ENCODE assay signal across 19 cellular contexts in the genomic region with DNA sequence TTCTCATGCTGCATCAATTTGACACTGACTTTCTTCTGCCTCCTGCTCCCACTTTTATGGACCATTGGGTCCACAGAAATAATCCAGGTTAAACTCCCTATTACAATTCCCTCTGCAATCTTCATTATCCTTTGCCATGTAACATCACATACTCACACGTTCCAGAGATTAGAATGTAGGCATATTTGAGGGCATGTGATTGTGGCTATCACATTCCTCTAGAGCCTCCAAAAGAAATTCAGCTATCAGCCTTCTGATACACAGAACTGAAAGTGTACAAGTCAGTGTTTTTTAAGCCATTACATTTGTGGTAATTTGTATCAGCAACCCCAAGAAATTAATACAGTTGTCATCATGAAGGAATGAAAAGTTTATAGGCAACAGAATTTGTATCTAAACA.
A peak's percentile ranks its signal among the peaks of the same experiment; 100 is the strongest.
DNase-seq lines count a peak whose midpoint lies in the region; ATAC-seq and TF ChIP-seq lines count a peak whose summit lies in the region.
"Had no signal": no experiment of that assay in that cellular context is flagged by ENCODE, and none has a peak within 500 bp of the region (broad histone marks: within the 10 kb centered on the region; RNA-seq: fewer than 3 reads in every experiment).

No MANE protein-coding gene starts in this region.

- ATAC-seq in HG02981 (IDR thresholded peaks at IDR 0.05; ENCODE audit: unreplicated experiment): no peak
- ATAC-seq: CD8-positive, alpha-beta T cell had no signal

- H3K4me3 ChIP-seq in KMS-11 (IDR thresholded peaks at IDR 0.05; ENCODE audit: insufficient read depth, low read depth, low read length) (no peak overlapping the region), SU-DHL-6 (ENCODE audit: insufficient read depth, low read length, poor library complexity, severe bottlenecking) (no peak overlapping the region), smooth muscle cell (no peak overlapping the region)
- H3K4me3 ChIP-seq: BLaER1 had no signal

- H3K79me2 ChIP-seq in KMS-11 (ENCODE audit: insufficient read depth, low read depth) (no peaks in the 10 kb centered on the region), SU-DHL-6 (ENCODE audit: insufficient read depth, low read length) (no peaks in the 10 kb centered on the region), smooth muscle cell (ENCODE audit: low read depth) (no peaks in the 10 kb centered on the region)

- H3K9me3 ChIP-seq in SU-DHL-6 (ENCODE audit: insufficient read depth, low read length) (no peaks in the 10 kb centered on the region), smooth muscle cell (replicated peaks; ENCODE audit: low read depth) (no peaks in the 10 kb centered on the region)
- H3K9me3 ChIP-seq: BE2C, BLaER1, Caco-2 had no signal

- H2AFZ ChIP-seq in KMS-11 (ENCODE audit: low read depth) (no peak overlapping the region), SU-DHL-6 (ENCODE audit: low read depth, low read length, severe bottlenecking) (peak overlapping the region; percentile 61), smooth muscle cell (ENCODE audit: low read depth) (peak overlapping the region; percentile 24)

- H3K4me2 ChIP-seq in KMS-11 (0 out of 2 replicates have a peak overlapping the region, but pooled peaks have one; percentile 2), SU-DHL-6 (ENCODE audit: low read depth, low read length, poor library complexity, severe bottlenecking) (no peak overlapping the region), smooth muscle cell (peak overlapping the region; percentile 19)
- H3K4me2 ChIP-seq: BLaER1 had no signal

- H3F3A ChIP-seq in SU-DHL-6 (ENCODE audit: insufficient read depth): no peaks in the 10 kb centered on the region
- peaks cover 2% of the 10 kb centered on the region for H3F3A ChIP-seq in smooth muscle cell (ENCODE audit: low read depth)

- H3K27ac ChIP-seq in KMS-11: no peak overlapping the region; the same call in 1 of the 2 replicates
- no peak overlapping the region for H3K27ac ChIP-seq in SU-DHL-6 (ENCODE audit: low read depth, low read length)
- H3K27ac ChIP-seq in smooth muscle cell (ENCODE audit: low read depth): peak overlapping the region; percentile 31
- H3K27ac ChIP-seq: BLaER1 had no signal

- no peak for TF ChIP-seq CTCF in KMS-11 (conservative IDR thresholded peaks at IDR 0.05; ENCODE audit: low read depth, low read length)
- no peak for TF ChIP-seq CTCF in SU-DHL-6 (IDR thresholded peaks at IDR 0.05; ENCODE audit: insufficient read depth, low read length, poor library complexity, severe bottlenecking)
- no peak for TF ChIP-seq CTCF in smooth muscle cell (IDR thresholded peaks at IDR 0.05; ENCODE audit: borderline replicate concordance, insufficient read depth, poor library complexity, severe bottlenecking)

- WGBS in smooth muscle cell (ENCODE audit: low lambda C conversion rate): 22% methylated on average over 1 of the region's 1 CpG

- H3K4me1 ChIP-seq in KMS-11 (ENCODE audit: low read depth, poor library complexity, severe bottlenecking): peaks cover 23% of the 10 kb centered on the region
- no peaks in the 10 kb centered on the region for H3K4me1 ChIP-seq in smooth muscle cell (ENCODE audit: low read depth)
- H3K4me1 ChIP-seq: BE2C, BLaER1, Caco-2 had no signal

- no peak overlapping the region for H3K9ac ChIP-seq in KMS-11
- no peak overlapping the region for H3K9ac ChIP-seq in SU-DHL-6 (ENCODE audit: low read length)
- H3K9ac ChIP-seq in smooth muscle cell (ENCODE audit: low read depth): no peak overlapping the region
- H3K9ac ChIP-seq: BLaER1 had no signal

- no peaks in the 10 kb centered on the region for H4K20me1 ChIP-seq in KMS-11 (ENCODE audit: insufficient read depth)
- H4K20me1 ChIP-seq in SU-DHL-6 (ENCODE audit: low read depth, low read length): no peaks in the 10 kb centered on the region
- H4K20me1 ChIP-seq in smooth muscle cell (ENCODE audit: low read depth): no peaks in the 10 kb centered on the region
- H4K20me1 ChIP-seq: BLaER1 had no signal

- H3K36me3 ChIP-seq in KMS-11 (ENCODE audit: insufficient read depth) (no peaks in the 10 kb centered on the region), SU-DHL-6 (ENCODE audit: low read length) (no peaks in the 10 kb centered on the region), smooth muscle cell (ENCODE audit: low read depth) (no peaks in the 10 kb centered on the region)
- H3K36me3 ChIP-seq: BE2C, BLaER1 had no signal

- no peaks in the 10 kb centered on the region for H3K9me2 ChIP-seq in SU-DHL-6 (replicated peaks; ENCODE audit: insufficient read depth, low read length)

- peak; percentile 14 for DNase-seq in astrocyte of the hippocampus (ENCODE audit: low read depth, low spot score)
- no peak for DNase-seq in smooth muscle cell (lab: John Stamatoyannopoulos, UW; ENCODE audit: unreplicated experiment)
- DNase-seq in T1000 (lab: John Stamatoyannopoulos, UW): no peak
- no peak for DNase-seq in occipital lobe (lab: John Stamatoyannopoulos, UW)
- no peak for DNase-seq in activated effector memory CD4-positive, alpha-beta T cell treated with Interleukin-2 at 50 U/mL for 16 hours
- DNase-seq: 8988T; ACHN; BE2C; C1 segment of cervical spinal cord; Caco-2; Calu3; CD4-positive, CD25-positive, alpha-beta regulatory T cell; CD8-positive, alpha-beta T cell; DMS79 treated with DMSO at 0.1 percent for 48 hours; GF-D8 had no signal

- H3K27me3 ChIP-seq in KMS-11 (ENCODE audit: insufficient read depth, low read depth) (no peaks in the 10 kb centered on the region), SU-DHL-6 (ENCODE audit: low read length) (no peaks in the 10 kb centered on the region), smooth muscle cell (ENCODE audit: low read depth) (no peaks in the 10 kb centered on the region)
- H3K27me3 ChIP-seq: BE2C, BLaER1 had no signal
